8 cellular contexts compared by ENCODE assay signal in the genomic region with DNA sequence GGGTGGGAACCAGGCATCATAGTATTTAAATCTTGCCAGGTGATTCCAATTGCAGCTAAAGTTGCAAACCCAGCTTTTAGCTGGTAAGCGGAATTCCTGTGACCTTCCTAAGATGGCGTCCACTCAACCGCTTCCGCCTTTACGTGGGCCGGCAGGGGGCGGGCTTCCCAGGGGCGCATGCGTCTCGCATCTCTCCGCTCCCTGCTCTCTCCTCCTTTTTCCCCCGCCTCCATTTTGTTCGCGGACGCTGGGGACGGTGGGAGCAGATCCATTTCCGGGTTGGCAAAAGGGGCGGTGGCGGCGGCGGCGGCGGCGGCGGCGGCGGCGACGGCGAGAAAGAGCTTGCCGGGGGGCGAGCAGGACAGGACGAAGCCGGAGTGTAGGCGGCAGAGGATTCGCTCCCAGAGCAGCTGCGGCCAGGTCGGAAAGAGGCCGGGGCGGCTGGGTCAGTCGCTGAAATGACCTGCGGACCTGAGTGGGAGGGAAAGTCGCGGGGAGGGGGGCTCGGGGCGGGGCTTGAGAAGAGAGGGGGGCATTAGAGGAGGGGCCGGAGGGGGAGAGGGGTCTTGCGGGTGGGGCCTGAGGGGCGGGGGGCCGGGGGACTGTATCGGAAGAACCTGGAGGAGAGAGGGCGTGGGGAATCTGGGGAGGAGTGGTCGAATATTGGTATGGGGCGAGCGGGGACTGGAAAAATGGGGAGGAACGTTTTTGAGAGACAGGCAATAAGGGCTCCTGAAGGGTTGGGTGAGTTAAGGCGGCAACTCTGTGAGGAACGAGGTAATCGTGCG. TPM values are rescaled to one million over a fixed set of nuclear protein-coding genes. Genes with fewer than 3 reads are reported as not detected.
A peak's percentile ranks its signal among the peaks of the same experiment; 100 is the strongest.
DNase-seq lines count a peak whose midpoint lies in the region; ATAC-seq lines count a peak whose summit lies in the region.

Gene WIPF2, plus strand, starts transcription at position 232 of the 788 bp plus-strand sequence. CDS start 37,156 bp downstream, outside the sequence.

- no peaks in the 10 kb centered on the region for H3K27me3 Mint-ChIP-seq in CD4-positive, alpha-beta memory T cell

- peak within 1 kb of the TSS; percentile 59 to 71 for H3K4me3 ChIP-seq in CD4-positive, alpha-beta memory T cell (ENCODE audit: low read length in 2 of 2)
- peak within 1 kb of the TSS; percentile 75 for H3K4me3 ChIP-seq in effector memory CD4-positive, alpha-beta T cell (ENCODE audit: insufficient read depth, low read depth, low read length, poor library complexity, severe bottlenecking)

- CTCF ChIA-PET in CD4-positive, alpha-beta memory T cell (lab: Charles Lee; ENCODE audit: partially characterized antibody): interaction anchor here (1.1 to 3.4 kb wide), 20 partner anchors 10 to 1469 kb away, joined by 3 to 34 read pairs (median 5); partner anchors contain the start of genes CDC6 and MED24

- peak within 1 kb of the TSS; percentile 93 to 100 (median 100) for H3K27ac Mint-ChIP-seq in CD4-positive, alpha-beta memory T cell

- H3K4me1 ChIP-seq in CD4-positive, alpha-beta memory T cell (ENCODE audit: insufficient read depth, low read length): peaks cover 26% of the 10 kb centered on the region
- no peaks in the 10 kb centered on the region for H3K4me1 ChIP-seq in effector memory CD4-positive, alpha-beta T cell (ENCODE audit: control insufficient read depth, insufficient read depth, low read length, poor library complexity, severe bottlenecking)

- POLR2A ChIA-PET in CD4-positive, alpha-beta memory T cell (lab: Charles Lee; ENCODE audit: partially characterized antibody): interaction anchor here (0.7 to 2.2 kb wide), 34 partner anchors 10 to 1470 kb away, joined by 3 to 15 read pairs (median 4); partner anchors contain the start of genes CASC3, EIF1, LRRC3C and MED24

- H3K36me3 Mint-ChIP-seq in CD4-positive, alpha-beta memory T cell: peaks cover 0 to 12% of the 10 kb centered on the region in 2 donors

- peak; percentile 94 to 97 (median 95) for DNase-seq in CD4-positive, alpha-beta memory T cell
- peak; percentile 65 for DNase-seq in HS-27A (ENCODE audit: low read depth)
- peak; percentile 69 for DNase-seq in NK-92 (lab: John Stamatoyannopoulos, UW; ENCODE audit: unreplicated experiment)
- peak; percentile 90 to 93 for DNase-seq in activated CD8-positive, alpha-beta memory T cell treated with anti-CD3 and anti-CD28 coated beads for 1 hour (ENCODE audit: extremely low read depth in 1 of 2, low read depth in 1 of 2)
- peak; percentile 92 to 96 (median 94) for DNase-seq in effector memory CD4-positive, alpha-beta T cell
- DNase-seq in medulla oblongata (ENCODE audit: extremely low spot score): peak; percentile 98
- peak; percentile 95 for DNase-seq in stimulated activated CD8-positive, alpha-beta memory T cell treated with anti-CD3 and anti-CD28 coated beads, Interleukin-12 subunit alpha, Interleukin-12 subunit beta, amount 100 ng/mL, for 1 hour (ENCODE audit: low read depth)

- peak within 1 kb of the TSS; percentile 96 for H3K27ac ChIP-seq in CD4-positive, alpha-beta memory T cell (ENCODE audit: low read depth, low read length)
- peak within 1 kb of the TSS; percentile 92 for H3K27ac ChIP-seq in effector memory CD4-positive, alpha-beta T cell (ENCODE audit: insufficient read depth, low read length, poor library complexity, severe bottlenecking)

- peak; percentile 88 for ATAC-seq in GM19452 (IDR thresholded peaks at IDR 0.05; ENCODE audit: unreplicated experiment)

- no peaks in the 10 kb centered on the region for H3K27me3 ChIP-seq in CD4-positive, alpha-beta memory T cell (ENCODE audit: insufficient read depth, low read length)
- H3K27me3 ChIP-seq in effector memory CD4-positive, alpha-beta T cell (replicated peaks; ENCODE audit: control insufficient read depth, insufficient read depth, low read length, poor library complexity, severe bottlenecking): no peaks in the 10 kb centered on the region

- no peaks in the 10 kb centered on the region for H3K36me3 ChIP-seq in CD4-positive, alpha-beta memory T cell (ENCODE audit: insufficient read depth, low read length)
- H3K36me3 ChIP-seq in effector memory CD4-positive, alpha-beta T cell (ENCODE audit: control insufficient read depth, insufficient read depth, low read length): no peaks in the 10 kb centered on the region

- intact Hi-C loops in CD4-positive, alpha-beta memory T cell (cut with micrococcal nuclease): loop anchor here (1.0 to 2.0 kb wide), 2 partner anchors 68 to 1470 kb away; partner anchors contain the start of genes CDC6 and EIF1

- H3K9me3 Mint-ChIP-seq in CD4-positive, alpha-beta memory T cell: no peaks in the 10 kb centered on the region

- H3K4me3 Mint-ChIP-seq in CD4-positive, alpha-beta memory T cell: peak within 1 kb of the TSS; percentile 92 to 100 (median 98)

- peaks cover 23 to 49% (median 33%) of the 10 kb centered on the region in 4 donors for H3K4me1 Mint-ChIP-seq in CD4-positive, alpha-beta memory T cell

- H3K9me3 ChIP-seq in CD4-positive, alpha-beta memory T cell (ENCODE audit: control insufficient read depth in 1 of 2, low read length in 2 of 2): no peaks in the 10 kb centered on the region
- H3K9me3 ChIP-seq in effector memory CD4-positive, alpha-beta T cell (ENCODE audit: control insufficient read depth, low read length): no peaks in the 10 kb centered on the region

RNA-seq across cellular contexts. Expression of gene WIPF2, which starts in this region (rescaled TPM):
- total RNA-seq in CD4-positive, alpha-beta memory T cell: 10 to 100 TPM; 34.4 to 34.7 TPM
- polyA plus RNA-seq in CD4-positive, alpha-beta memory T cell: 10 to 100 TPM in 1 of 2 donors, 1 to 10 TPM in 1; 5.2 to 13.6 TPM

Comparison
In these comparisons a context has a peak if more than half of its experiments do, and no peak if none do; other contexts are left out.
1. Peak in every context shown above with its lines: DNase-seq, ATAC-seq, H3K4me3 ChIP-seq and H3K27ac ChIP-seq.